ENCODE assay signal across 23 cellular contexts in the genomic region with DNA sequence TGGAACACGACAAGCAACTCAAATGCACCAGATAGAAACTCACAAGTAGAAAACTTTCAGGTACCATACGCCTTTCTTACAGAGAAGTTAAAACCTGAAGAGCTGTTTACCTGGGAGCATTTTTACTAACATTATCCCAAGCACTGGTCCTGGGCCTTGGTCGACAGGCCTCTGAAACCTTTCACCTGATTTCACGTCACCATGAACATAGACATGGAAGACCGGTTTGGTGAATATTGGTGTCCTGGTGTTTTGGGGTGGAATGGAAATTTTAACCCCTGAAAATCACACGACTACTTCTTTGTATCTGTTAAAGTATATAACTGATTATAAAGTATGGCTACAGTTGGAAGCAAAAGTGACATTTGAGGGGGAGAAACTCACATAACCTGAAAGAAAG.
"Had no signal": no experiment of that assay in that cellular context is flagged by ENCODE, and none has a peak within 500 bp of the region (broad histone marks: within the 10 kb centered on the region; RNA-seq: fewer than 3 reads in every experiment).

No MANE protein-coding gene starts in this region.

- H3K9me3 ChIP-seq: colonic mucosa, esophagus muscularis mucosa, esophagus squamous epithelium, gastrocnemius medialis, gastroesophageal sphincter, heart left ventricle had no signal

- H3K27ac ChIP-seq: colonic mucosa, coronary artery, dorsolateral prefrontal cortex, epithelial cell of prostate, esophagus muscularis mucosa, esophagus squamous epithelium, foreskin keratinocyte, gastrocnemius medialis, gastroesophageal sphincter, heart left ventricle, heart right ventricle had no signal

- H3K27me3 ChIP-seq: colonic mucosa, dorsolateral prefrontal cortex, esophagus muscularis mucosa, esophagus squamous epithelium, foreskin keratinocyte, gastrocnemius medialis, gastroesophageal sphincter, heart left ventricle, heart right ventricle had no signal

- DNase-seq: colonic mucosa; cortex of kidney; dermis blood vessel endothelial cell; dorsolateral prefrontal cortex; effector CD4-positive, alpha-beta T cell; effector CD8-positive, alpha-beta T cell; effector memory CD4-positive, alpha-beta T cell; effector memory CD8-positive, alpha-beta T cell; endodermal cell; erythroblast; esophagus squamous epithelium; foreskin fibroblast; foreskin keratinocyte; foreskin melanocyte; gastrocnemius medialis; glutamatergic neuron; head of caudate nucleus; heart left ventricle; heart right ventricle had no signal

- H3K4me3 ChIP-seq: colonic mucosa, coronary artery, dorsolateral prefrontal cortex, esophagus muscularis mucosa, esophagus squamous epithelium, gastrocnemius medialis, gastroesophageal sphincter, heart left ventricle, heart right ventricle had no signal

- H3K36me3 ChIP-seq: colonic mucosa, esophagus muscularis mucosa, esophagus squamous epithelium, gastrocnemius medialis, gastroesophageal sphincter, heart left ventricle, heart right ventricle had no signal

- H3K4me1 ChIP-seq: colonic mucosa, esophagus muscularis mucosa, esophagus squamous epithelium, foreskin keratinocyte, gastrocnemius medialis, gastroesophageal sphincter had no signal
